ENCODE assay signal across 16 cellular contexts in the genomic region with DNA sequence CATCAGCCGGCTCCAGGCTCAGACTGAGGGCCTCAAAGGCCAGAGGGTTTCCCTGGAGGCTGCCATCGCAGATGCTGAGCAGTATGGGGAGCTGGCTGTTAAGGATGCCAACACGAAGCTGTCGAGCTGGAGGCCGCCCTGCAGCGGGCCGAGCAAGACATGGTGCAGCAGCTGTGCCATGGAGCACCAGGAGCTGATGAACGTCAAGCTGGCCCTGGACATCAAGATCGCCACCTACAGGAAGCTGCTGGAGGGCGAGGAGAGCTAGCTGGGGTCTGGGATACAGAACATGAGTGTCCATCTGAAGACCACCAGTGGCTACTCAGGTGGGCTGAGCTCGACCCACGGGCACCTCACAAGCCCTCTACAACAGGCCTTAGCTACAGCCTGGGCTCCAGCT. TPM values are rescaled to one million over a fixed set of nuclear protein-coding genes. Genes with fewer than 3 reads are reported as not detected.
A peak's percentile ranks its signal among the peaks of the same experiment; 100 is the strongest.
DNase-seq lines count a peak whose midpoint lies in the region; TF ChIP-seq lines count a peak whose summit lies in the region.
"Had no signal": no experiment of that assay in that cellular context is flagged by ENCODE, and none has a peak within 500 bp of the region (broad histone marks: within the 10 kb centered on the region; RNA-seq: fewer than 3 reads in every experiment).

No MANE protein-coding gene starts in this region.

- in situ Hi-C loops in G401 (cut with HindIII; ENCODE audit: low sequenced_read_pairs): no loop called here

- H3K9me3 Mint-ChIP-seq in endothelial cell (ENCODE audit: unreplicated experiment): no peaks in the 10 kb centered on the region
- H3K9me3 Mint-ChIP-seq: CD8-positive, alpha-beta T cell had no signal

- H3K4me3 Mint-ChIP-seq in endothelial cell (ENCODE audit: unreplicated experiment): no peak overlapping the region
- H3K4me3 Mint-ChIP-seq: CD8-positive, alpha-beta T cell had no signal

- intact Hi-C loops in breast epithelium (cut with DNase I; ENCODE audit: low total_unique reads): no loop called here

- no peaks in the 10 kb centered on the region for H3K9me3 ChIP-seq in breast epithelium

- TF ChIP-seq CTCF in LNCaP clone FGC (IDR thresholded peaks at IDR 0.05; ENCODE audit: control insufficient read depth, extremely low read depth, insufficient read depth) (peak; percentile 21; the same call in 1 of the 2 replicates), endothelial cell (IDR thresholded peaks at IDR 0.05; ENCODE audit: unreplicated experiment) (peak; percentile 31), breast epithelium (IDR thresholded peaks at IDR 0.05) (no peak)

- TF ChIP-seq POLR2A in breast epithelium (IDR thresholded peaks at IDR 0.05): no peak

- peaks cover 0 to 4% of the 10 kb centered on the region in 2 donors for H3K4me1 ChIP-seq in breast epithelium
- H3K4me1 ChIP-seq: parathyroid adenoma had no signal

- no peak overlapping the region for H3K27ac Mint-ChIP-seq in endothelial cell (ENCODE audit: unreplicated experiment)
- H3K27ac Mint-ChIP-seq: CD8-positive, alpha-beta T cell had no signal

- H3K4me1 Mint-ChIP-seq in endothelial cell (ENCODE audit: unreplicated experiment): no peaks in the 10 kb centered on the region

- H3K36me3 Mint-ChIP-seq in endothelial cell (ENCODE audit: low read depth, unreplicated experiment): no peaks in the 10 kb centered on the region
- H3K36me3 Mint-ChIP-seq: CD8-positive, alpha-beta T cell had no signal

- no peaks in the 10 kb centered on the region for H3K27me3 ChIP-seq in breast epithelium

- peaks cover 7% of the 10 kb centered on the region for H3K27me3 Mint-ChIP-seq in endothelial cell (ENCODE audit: unreplicated experiment)

- no peak overlapping the region for H3K27ac ChIP-seq in breast epithelium
- H3K27ac ChIP-seq: epithelial cell of prostate, parathyroid adenoma had no signal

- DNase-seq in stimulated activated CD4-positive, alpha-beta T cell treated with anti-CD3 and anti-CD28 coated beads, Interleukin-15, amount 100 ng/mL, for 24 hours: peak; percentile 36
- no peak for DNase-seq in stimulated activated CD4-positive, alpha-beta T cell treated with anti-CD3 and anti-CD28 coated beads, Interleukin-12 subunit alpha, Interleukin-12 subunit beta, amount 100 ng/mL, for 4 hours
- no peak for DNase-seq in LNCaP clone FGC (ENCODE audit: low read depth)
- DNase-seq in endothelial cell (ENCODE audit: low spot score): peak; percentile 50
- DNase-seq in breast epithelium (ENCODE audit: low spot score in 2 of 2): no peak
- DNase-seq in HPDE6-E6E7 (ENCODE audit: extremely low spot score): no peak
- DNase-seq in NCI-H446 (lab: John Stamatoyannopoulos, UW): no peak
- no peak for DNase-seq in G401 (ENCODE audit: low spot score)
- DNase-seq: activated effector memory CD4-positive, alpha-beta T cell treated with anti-CD3 and anti-CD28 coated beads, Interleukin-2, amount 50 U/mL, for 16 hours; caudate nucleus; CD8-positive, alpha-beta T cell; NCI-H187; NK-92 treated with Interleukin-12 subunit alpha and Interleukin-12 subunit beta, amount 100 ng/mL, for 24 hours; stimulated activated naive CD4-positive, alpha-beta T cell had no signal

- no peak overlapping the region for H3K4me3 ChIP-seq in LNCaP clone FGC (ENCODE audit: low read depth, low read length)
- no peak overlapping the region for H3K4me3 ChIP-seq in breast epithelium

- H3K36me3 ChIP-seq in breast epithelium: no peaks in the 10 kb centered on the region

RNA-seq across cellular contexts. Expression of a gene that starts 4.0 kb away (rescaled TPM):
- total RNA-seq in endothelial cell (ENCODE audit: unreplicated experiment) (2.4 TPM), breast epithelium (100 to 1,000 TPM in 1 of 3 donors, 10 to 100 TPM in 2; 35.7 to 139 (median 78.7) TPM)
- 0.06 TPM in 1 of 2 replicates, not detected in the other for total RNA-seq in G401 (2014; rRNA removed; shearing (Covaris generic))
- total RNA-seq: CD8-positive, alpha-beta T cell had no signal

Comparison
In these comparisons a context has a peak if more than half of its experiments do, and no peak if none do; other contexts are left out.
1. DNase-seq: peak in stimulated activated CD4-positive, alpha-beta T cell treated with anti-CD3 and anti-CD28 coated beads, Interleukin-15, amount 100 ng/mL, for 24 hours (single experiment) and endothelial cell (single experiment); none in stimulated activated CD4-positive, alpha-beta T cell treated with anti-CD3 and anti-CD28 coated beads, Interleukin-12 subunit alpha, Interleukin-12 subunit beta, amount 100 ng/mL, for 4 hours (single experiment), LNCaP clone FGC (single experiment), breast epithelium (0 of 2), HPDE6-E6E7 (single experiment), NCI-H446 (0 of 2) and G401 (single experiment).
2. CTCF ChIP-seq: peak in LNCaP clone FGC (single experiment) and endothelial cell (single experiment); none in breast epithelium (0 of 3).
3. RNA of a gene that starts 4.0 kb away (total RNA-seq): 35.7 to 139 TPM in breast epithelium; 2.4 TPM in endothelial cell (single experiment) and 0.06 TPM in G401; every median in the first group is over 10 times any median in the second.